In the genomic region with DNA sequence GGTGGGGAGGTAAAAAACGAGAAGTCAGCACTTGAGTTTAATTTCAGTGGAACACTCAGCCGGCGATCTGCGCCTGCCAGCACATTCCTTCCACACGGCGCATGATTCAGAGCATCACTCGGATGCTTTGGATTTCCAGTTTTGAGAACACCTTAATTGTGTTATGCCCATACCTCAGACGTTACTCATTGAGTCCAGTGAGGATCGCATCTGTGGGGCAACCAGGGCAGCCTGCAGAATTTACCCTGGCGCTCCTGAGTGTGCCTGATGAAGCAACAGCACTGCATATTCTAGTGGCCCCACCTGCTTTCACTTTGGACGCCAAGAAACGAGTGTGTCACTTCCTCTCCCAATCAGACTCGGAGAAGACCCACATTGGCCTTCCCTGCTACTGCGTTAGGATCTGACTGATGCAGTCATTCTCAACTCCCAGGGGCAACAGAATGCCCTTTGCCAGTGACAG, we compare ENCODE assay signal across 11 cellular contexts. TPM values are rescaled to one million over a fixed set of nuclear protein-coding genes. Genes with fewer than 3 reads are reported as not detected.
DNase-seq lines count a peak whose midpoint lies in the region; ATAC-seq and TF ChIP-seq lines count a peak whose summit lies in the region.
"Had no signal": no experiment of that assay in that cellular context is flagged by ENCODE, and none has a peak within 500 bp of the region (broad histone marks: within the 10 kb centered on the region; RNA-seq: fewer than 3 reads in every experiment).

No MANE protein-coding gene starts in this region.

- peak; percentile 20 for DNase-seq in EH (ENCODE audit: low read depth)
- DNase-seq in MM.1S, result peak; percentile 5
- peak; percentile 86 for DNase-seq in amniotic epithelial cell (ENCODE audit: low read depth)
- DNase-seq in myocyte (ENCODE audit: low read depth), result peak; percentile 8
- DNase-seq in caudate nucleus (lab: John Stamatoyannopoulos, UW), result no peak
- no peak for DNase-seq in BE2C
- no peak for DNase-seq in DMS 273 (lab: John Stamatoyannopoulos, UW; ENCODE audit: unreplicated experiment)
- DNase-seq: NCI-H446, retina had no signal

- H3K9me3 ChIP-seq in MM.1S (replicated peaks; ENCODE audit: insufficient read depth, low read length) (no peaks in the 10 kb centered on the region), BE2C (no peaks in the 10 kb centered on the region)

- H3K4me3 ChIP-seq in MM.1S (ENCODE audit: low read length) (no peak overlapping the region), BE2C (ENCODE audit: low read depth, low read length) (no peak overlapping the region)

- H3K27me3 ChIP-seq in MM.1S (replicated peaks; ENCODE audit: insufficient read depth, low read length) (no peaks in the 10 kb centered on the region), BE2C (no peaks in the 10 kb centered on the region)

- H3K36me3 ChIP-seq in MM.1S (replicated peaks; ENCODE audit: insufficient read depth, low read length) (no peaks in the 10 kb centered on the region), BE2C (no peaks in the 10 kb centered on the region)

- H3K4me1 ChIP-seq in MM.1S (ENCODE audit: low read length) (no peaks in the 10 kb centered on the region), BE2C (no peaks in the 10 kb centered on the region)

- no peak for ATAC-seq in GM19023 (IDR thresholded peaks at IDR 0.05; ENCODE audit: unreplicated experiment)

- no peak overlapping the region for H3K9ac ChIP-seq in MM.1S (ENCODE audit: low read length)

- no peak overlapping the region for H3K4me2 ChIP-seq in MM.1S (ENCODE audit: low read depth, low read length)

- H3F3A ChIP-seq in MM.1S (ENCODE audit: insufficient read depth, low read length), result no peaks in the 10 kb centered on the region

- H3K27ac ChIP-seq in MM.1S (ENCODE audit: low read length) (no peak overlapping the region), caudate nucleus (ENCODE audit: low read depth, low read length) (no peak overlapping the region)
- H3K27ac ChIP-seq: VCaP had no signal

- no peaks in the 10 kb centered on the region for H4K20me1 ChIP-seq in MM.1S (ENCODE audit: insufficient read depth, low read length)

- TF ChIP-seq CTCF in MM.1S (IDR thresholded peaks at IDR 0.05; ENCODE audit: low read length) (no peak), BE2C (IDR thresholded peaks at IDR 0.05; ENCODE audit: low read depth, low read length) (no peak)

- H3K9me2 ChIP-seq in MM.1S (replicated peaks; ENCODE audit: insufficient read depth, low read length), result no peaks in the 10 kb centered on the region

- no peaks in the 10 kb centered on the region for H3K79me2 ChIP-seq in MM.1S (ENCODE audit: low read length)

- no peak overlapping the region for H2AFZ ChIP-seq in MM.1S (ENCODE audit: low read length)

RNA-seq across cellular contexts. Expression of a gene that starts 19.9 kb away (rescaled TPM):
- 1.1 and 3.1 TPM in 2 replicates for total RNA-seq in myocyte
- 0.58 TPM for polyA plus RNA-seq in myocyte (2012)
- 6.2 TPM for polyA plus RNA-seq in BE2C (2012; ENCODE audit: insufficient read depth, insufficient read length, low read depth)

RNA-seq across cellular contexts. Expression of a gene that starts 41.3 kb away (rescaled TPM):
- total RNA-seq in myocyte, result 19.7 and 28.2 TPM in 2 replicates
- polyA plus RNA-seq in myocyte (2012), result 16.7 TPM
- 28.7 TPM for polyA plus RNA-seq in BE2C (2012; ENCODE audit: insufficient read depth, insufficient read length, low read depth)

RNA-seq across cellular contexts. Expression of a gene that starts 41.5 kb away (rescaled TPM):
- 37.8 and 58.9 TPM in 2 replicates for total RNA-seq in myocyte
- polyA plus RNA-seq in myocyte (2012), result 17.9 TPM
- 34.3 TPM for polyA plus RNA-seq in BE2C (2012; ENCODE audit: insufficient read depth, insufficient read length, low read depth)

Comparison
In these comparisons a context has a peak if more than half of its experiments do, and no peak if none do; other contexts are left out.
1. DNase-seq: peak in EH (single experiment), MM.1S (single experiment), amniotic epithelial cell (single experiment) and myocyte (single experiment); none in caudate nucleus (0 of 61), BE2C (single experiment) and DMS 273 (single experiment).